Comparison of ENCODE assay signal across 11 cellular contexts in genomic region chr21:42525676-42526378, GRCh38. TPM values are rescaled to one million over a fixed set of nuclear protein-coding genes. Genes with fewer than 3 reads are reported as not detected.
DNase-seq lines count a peak whose midpoint lies in the region; ATAC-seq and TF ChIP-seq lines count a peak whose summit lies in the region.
"Had no signal": no experiment of that assay in that cellular context is flagged by ENCODE, and none has a peak within 500 bp of the region (broad histone marks: within the 10 kb centered on the region; RNA-seq: fewer than 3 reads in every experiment).

No MANE protein-coding gene starts in this region.

- H3K27ac ChIP-seq in OCI-LY1 (ENCODE audit: low read depth, low read length, poor library complexity, severe bottlenecking): peak overlapping the region; percentile 97

- peak; percentile 15 for ATAC-seq in left lobe of liver
- ATAC-seq in stimulated activated memory B cell treated with anti-CD40 and anti-IgM and Interleukin-4, amounts not matched to agents 10 μg/mL and 1 μg/mL and 100 μg/mL, for 72 hours: no peak
- no peak for ATAC-seq in GM21717 (IDR thresholded peaks at IDR 0.05; ENCODE audit: unreplicated experiment)

- POLR2A ChIA-PET in activated CD4-positive, alpha-beta T cell treated with anti-CD3 and anti-CD28 coated beads, Interleukin-2, amount 10 ng/mL, durations not matched to agents 7 days and 5 days (lab: Charles Lee): no interaction called here

- H3K27ac Mint-ChIP-seq in activated CD4-positive, alpha-beta T cell treated with anti-CD3 and anti-CD28 coated beads, Interleukin-2, amount 10 ng/mL, durations not matched to agents 7 days and 5 days: peak overlapping the region; percentile 7
- no peak overlapping the region for H3K27ac Mint-ChIP-seq in activated CD4-positive, alpha-beta T cell treated with anti-CD3 and anti-CD28 coated beads, Interleukin-2, amount 10 ng/mL, durations not matched to agents 24 days and 14 days
- H3K27ac Mint-ChIP-seq in stimulated activated memory B cell treated with anti-CD40 and anti-IgM and Interleukin-4, amounts not matched to agents 10 μg/mL and 1 μg/mL and 100 μg/mL, for 72 hours: peak overlapping the region; percentile 99

- no peaks in the 10 kb centered on the region for H3K9me2 ChIP-seq in OCI-LY1 (ENCODE audit: low read depth, low read length)

- H3K4me1 Mint-ChIP-seq in activated CD4-positive, alpha-beta T cell treated with anti-CD3 and anti-CD28 coated beads, Interleukin-2, amount 10 ng/mL, durations not matched to agents 7 days and 5 days: peaks cover 66% of the 10 kb centered on the region
- H3K4me1 Mint-ChIP-seq in activated CD4-positive, alpha-beta T cell treated with anti-CD3 and anti-CD28 coated beads, Interleukin-2, amount 10 ng/mL, durations not matched to agents 24 days and 14 days: peaks cover 45% of the 10 kb centered on the region
- H3K4me1 Mint-ChIP-seq in stimulated activated memory B cell treated with anti-CD40 and anti-IgM and Interleukin-4, amounts not matched to agents 10 μg/mL and 1 μg/mL and 100 μg/mL, for 72 hours: peaks cover 88% of the 10 kb centered on the region

- no peak overlapping the region for H2AFZ ChIP-seq in OCI-LY1 (ENCODE audit: low read length)

- no peak for DNase-seq in activated CD4-positive, alpha-beta T cell treated with anti-CD3 and anti-CD28 coated beads, Interleukin-2, amount 10 ng/mL, durations not matched to agents 7 days and 5 days
- no peak for DNase-seq in activated CD4-positive, alpha-beta T cell treated with anti-CD3 and anti-CD28 coated beads, Interleukin-2, amount 10 ng/mL, durations not matched to agents 24 days and 14 days
- DNase-seq in left lobe of liver (ENCODE audit: low spot score): no peak
- DNase-seq in anterior cingulate cortex (lab: John Stamatoyannopoulos, UW): no peak
- no peak for DNase-seq in T-helper 1 cell
- DNase-seq: T-helper 9 cell had no signal

- H3K4me1 ChIP-seq in OCI-LY1 (ENCODE audit: insufficient read depth, low read length, severe bottlenecking): peaks cover 83% of the 10 kb centered on the region

- CTCF ChIA-PET in activated CD4-positive, alpha-beta T cell treated with anti-CD3 and anti-CD28 coated beads, Interleukin-2, amount 10 ng/mL, durations not matched to agents 7 days and 5 days (lab: Charles Lee): interaction anchor here (1.9 kb wide), 1 partner anchor 13 kb away, joined by 7 read pairs; the partner anchor contains the start of gene SLC37A1

- H4K20me1 ChIP-seq in OCI-LY1 (ENCODE audit: insufficient read depth, low read length): no peaks in the 10 kb centered on the region

- H3K9ac ChIP-seq in OCI-LY1 (ENCODE audit: low read length): peak overlapping the region; percentile 66; the same call in 1 of the 2 replicates

- no peaks in the 10 kb centered on the region for H3K27me3 ChIP-seq in OCI-LY1 (ENCODE audit: insufficient read depth, low read length)

- peaks cover 16% of the 10 kb centered on the region; the same call in 1 of the 2 replicates for H3K36me3 ChIP-seq in OCI-LY1 (ENCODE audit: insufficient read depth, low read length)

- H3K27me3 Mint-ChIP-seq in activated CD4-positive, alpha-beta T cell treated with anti-CD3 and anti-CD28 coated beads, Interleukin-2, amount 10 ng/mL, durations not matched to agents 7 days and 5 days: no peaks in the 10 kb centered on the region
- no peaks in the 10 kb centered on the region for H3K27me3 Mint-ChIP-seq in activated CD4-positive, alpha-beta T cell treated with anti-CD3 and anti-CD28 coated beads, Interleukin-2, amount 10 ng/mL, durations not matched to agents 24 days and 14 days
- H3K27me3 Mint-ChIP-seq in stimulated activated memory B cell treated with anti-CD40 and anti-IgM and Interleukin-4, amounts not matched to agents 10 μg/mL and 1 μg/mL and 100 μg/mL, for 72 hours: no peaks in the 10 kb centered on the region

- H3K9me3 ChIP-seq in OCI-LY1 (ENCODE audit: low read length): no peaks in the 10 kb centered on the region

- H3K4me3 ChIP-seq in OCI-LY1 (ENCODE audit: low read depth, low read length, poor library complexity, severe bottlenecking): peak overlapping the region; percentile 47

- H3F3A ChIP-seq in OCI-LY1 (ENCODE audit: insufficient read depth, low read length): 0 out of 2 replicates have a peak, but pooled peaks cover 7% of the 10 kb centered on the region

- no peak for TF ChIP-seq CTCF in OCI-LY1 (IDR thresholded peaks at IDR 0.05; ENCODE audit: low read length)

- H3K9me3 Mint-ChIP-seq in activated CD4-positive, alpha-beta T cell treated with anti-CD3 and anti-CD28 coated beads, Interleukin-2, amount 10 ng/mL, durations not matched to agents 7 days and 5 days: no peaks in the 10 kb centered on the region
- no peaks in the 10 kb centered on the region for H3K9me3 Mint-ChIP-seq in activated CD4-positive, alpha-beta T cell treated with anti-CD3 and anti-CD28 coated beads, Interleukin-2, amount 10 ng/mL, durations not matched to agents 24 days and 14 days
- H3K9me3 Mint-ChIP-seq in stimulated activated memory B cell treated with anti-CD40 and anti-IgM and Interleukin-4, amounts not matched to agents 10 μg/mL and 1 μg/mL and 100 μg/mL, for 72 hours: no peaks in the 10 kb centered on the region

- intact Hi-C loops in activated CD4-positive, alpha-beta T cell treated with anti-CD3 and anti-CD28 coated beads, Interleukin-2, amount 10 ng/mL, durations not matched to agents 24 days and 14 days (cut with micrococcal nuclease): loop anchor here (2.0 to 10.0 kb wide), 5 partner anchors 29 to 1161 kb away; partner anchors contain the start of genes MX2 and RSPH1

- H3K36me3 Mint-ChIP-seq in activated CD4-positive, alpha-beta T cell treated with anti-CD3 and anti-CD28 coated beads, Interleukin-2, amount 10 ng/mL, durations not matched to agents 7 days and 5 days (ENCODE audit: low read depth): peaks cover 43% of the 10 kb centered on the region
- peaks cover 40% of the 10 kb centered on the region for H3K36me3 Mint-ChIP-seq in activated CD4-positive, alpha-beta T cell treated with anti-CD3 and anti-CD28 coated beads, Interleukin-2, amount 10 ng/mL, durations not matched to agents 24 days and 14 days (ENCODE audit: low read depth)
- H3K36me3 Mint-ChIP-seq in stimulated activated memory B cell treated with anti-CD40 and anti-IgM and Interleukin-4, amounts not matched to agents 10 μg/mL and 1 μg/mL and 100 μg/mL, for 72 hours: peaks cover 50% of the 10 kb centered on the region

- H3K79me2 ChIP-seq in OCI-LY1 (ENCODE audit: insufficient read depth, low read length): no peaks in the 10 kb centered on the region

- H3K4me2 ChIP-seq in OCI-LY1 (ENCODE audit: low read length): peak overlapping the region; percentile 89

- no peak overlapping the region for H3K4me3 Mint-ChIP-seq in activated CD4-positive, alpha-beta T cell treated with anti-CD3 and anti-CD28 coated beads, Interleukin-2, amount 10 ng/mL, durations not matched to agents 7 days and 5 days
- no peak overlapping the region for H3K4me3 Mint-ChIP-seq in activated CD4-positive, alpha-beta T cell treated with anti-CD3 and anti-CD28 coated beads, Interleukin-2, amount 10 ng/mL, durations not matched to agents 24 days and 14 days
- H3K4me3 Mint-ChIP-seq in stimulated activated memory B cell treated with anti-CD40 and anti-IgM and Interleukin-4, amounts not matched to agents 10 μg/mL and 1 μg/mL and 100 μg/mL, for 72 hours: no peak overlapping the region

RNA-seq across cellular contexts. Expression of gene SLC37A1, which starts 12.2 kb away (rescaled TPM):
- 10 to 100 TPM; 19.2 to 20.2 TPM for total RNA-seq in activated CD4-positive, alpha-beta T cell treated with anti-CD3 and anti-CD28 coated beads, Interleukin-2, amount 10 ng/mL, durations not matched to agents 7 days and 5 days
- 19.5 and 23.0 TPM in 2 replicates for total RNA-seq in activated CD4-positive, alpha-beta T cell treated with anti-CD3 and anti-CD28 coated beads, Interleukin-2, amount 10 ng/mL, durations not matched to agents 24 days and 14 days
- 5.0 TPM for total RNA-seq in left lobe of liver

RNA-seq across cellular contexts. Expression of gene RSPH1, which starts 29.8 kb away (rescaled TPM):
- total RNA-seq in activated CD4-positive, alpha-beta T cell treated with anti-CD3 and anti-CD28 coated beads, Interleukin-2, amount 10 ng/mL, durations not matched to agents 7 days and 5 days: not detected
- not detected in 2 replicates for total RNA-seq in activated CD4-positive, alpha-beta T cell treated with anti-CD3 and anti-CD28 coated beads, Interleukin-2, amount 10 ng/mL, durations not matched to agents 24 days and 14 days
- 0.33 TPM for total RNA-seq in left lobe of liver
- total RNA-seq: cardiac septum, M059J had no signal
